ENCODE assay signal across 5 cellular contexts in the genomic region with DNA sequence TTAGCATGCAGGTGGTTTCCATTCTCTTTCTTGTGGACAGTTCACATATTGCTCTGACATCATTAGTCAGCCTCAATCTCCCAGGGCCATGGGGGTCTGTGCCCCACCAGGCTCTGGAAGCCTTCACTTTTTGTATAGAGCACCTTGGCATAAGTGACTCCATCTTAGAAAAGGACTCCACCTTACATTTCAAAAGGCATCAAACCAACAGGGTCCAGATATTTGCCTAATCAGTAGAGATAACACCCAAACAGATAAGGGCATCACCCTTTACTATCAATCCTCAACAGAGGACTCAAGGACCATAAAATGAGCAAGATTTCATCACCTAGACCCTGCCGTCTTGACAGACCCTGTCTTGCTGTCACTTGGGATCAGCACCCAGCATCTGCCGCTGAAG. TPM values are rescaled to one million over a fixed set of nuclear protein-coding genes. Genes with fewer than 3 reads are reported as not detected.
"Had no signal": no experiment of that assay in that cellular context is flagged by ENCODE, and none has a peak within 500 bp of the region (broad histone marks: within the 10 kb centered on the region; RNA-seq: fewer than 3 reads in every experiment).

No MANE protein-coding gene starts in this region.

- H3K9me3 Mint-ChIP-seq: GM23338, H9 had no signal

- H3K27ac Mint-ChIP-seq: GM23338, H9 had no signal

- ATAC-seq: GM23338 had no signal

- H3K4me3 ChIP-seq: GM23338 had no signal

- DNase-seq: H9, HCEC 1CT, IMR-90 had no signal

- H3K4me3 Mint-ChIP-seq: GM23338, H9 had no signal

RNA-seq across cellular contexts. Expression of a gene that starts 35.7 kb away (rescaled TPM):
- total RNA-seq: HT-29 had no signal
